18 cellular contexts compared by ENCODE assay signal in genomic region chr12:80291108-80291754, GRCh38.
DNase-seq lines count a peak whose midpoint lies in the region; ATAC-seq and TF ChIP-seq lines count a peak whose summit lies in the region.
"Had no signal": no experiment of that assay in that cellular context is flagged by ENCODE, and none has a peak within 500 bp of the region (broad histone marks: within the 10 kb centered on the region; RNA-seq: fewer than 3 reads in every experiment).

No MANE protein-coding gene starts in this region.

- H3K4me1 Mint-ChIP-seq in nephron progenitor cell: no peaks in the 10 kb centered on the region
- H3K4me1 Mint-ChIP-seq: stimulated activated naive CD8-positive, alpha-beta T cell treated with anti-CD3 and anti-CD28 coated beads, Interleukin-15, amount 100 ng/mL, for 72 hours; T-cell had no signal

- no peaks in the 10 kb centered on the region for H3K9me2 ChIP-seq in PC-9 (ENCODE audit: insufficient read depth)

- H3F3A ChIP-seq in PC-9 (ENCODE audit: insufficient read depth, low read depth): no peaks in the 10 kb centered on the region

- H3K4me3 ChIP-seq in GM12865 (ENCODE audit: low read depth, low read length): no peak overlapping the region
- H3K4me3 ChIP-seq in SJCRH30: no peak overlapping the region
- H3K4me3 ChIP-seq in PC-9: no peak overlapping the region
- H3K4me3 ChIP-seq: left ventricle myocardium inferior, prostate gland, spleen had no signal

- no peaks in the 10 kb centered on the region for H3K27me3 ChIP-seq in SJCRH30
- no peaks in the 10 kb centered on the region for H3K27me3 ChIP-seq in PC-9 (ENCODE audit: insufficient read depth, low read depth)
- H3K27me3 ChIP-seq: spleen had no signal

- H3K27me3 Mint-ChIP-seq in nephron progenitor cell (ENCODE audit: low read depth, poor library complexity): no peaks in the 10 kb centered on the region

- TF ChIP-seq CTCF in GM12865 (IDR thresholded peaks at IDR 0.05; ENCODE audit: insufficient read depth, low read depth, low read length, missing control alignments) (no peak), nephron progenitor cell (IDR thresholded peaks at IDR 0.05) (no peak), PC-9 (conservative IDR thresholded peaks at IDR 0.05) (no peak)

- no peaks in the 10 kb centered on the region for H4K20me1 ChIP-seq in PC-9 (ENCODE audit: insufficient read depth)

- H3K27ac ChIP-seq in SJCRH30: no peak overlapping the region
- no peak overlapping the region for H3K27ac ChIP-seq in PC-9
- H3K27ac ChIP-seq: left ventricle myocardium inferior, prostate gland, spleen had no signal

- H3K79me2 ChIP-seq in PC-9 (ENCODE audit: low read depth): no peaks in the 10 kb centered on the region

- POLR2A ChIA-PET in PC-9 (lab: Charles Lee; ENCODE audit: unreplicated experiment): interaction anchor here (0.6 kb wide), 1 partner anchor 28 kb away, joined by 7 read pairs; no protein-coding TSS in a partner anchor

- peaks cover 5% of the 10 kb centered on the region for H3K9me3 Mint-ChIP-seq in nephron progenitor cell
- H3K9me3 Mint-ChIP-seq: stimulated activated naive CD8-positive, alpha-beta T cell treated with anti-CD3 and anti-CD28 coated beads, Interleukin-15, amount 100 ng/mL, for 72 hours had no signal

- no peaks in the 10 kb centered on the region for H3K36me3 Mint-ChIP-seq in nephron progenitor cell (ENCODE audit: low read depth)
- H3K36me3 Mint-ChIP-seq: activated naive CD8-positive, alpha-beta T cell; T-cell had no signal

- ATAC-seq in GM19395 (IDR thresholded peaks at IDR 0.05; ENCODE audit: unreplicated experiment) (peak; percentile 46), HG02678 (IDR thresholded peaks at IDR 0.05; ENCODE audit: unreplicated experiment) (peak; percentile 47), HG03378 (IDR thresholded peaks at IDR 0.05; ENCODE audit: unreplicated experiment) (peak; percentile 65)
- ATAC-seq: effector memory CD8-positive, alpha-beta T cell; stimulated activated naive CD8-positive, alpha-beta T cell treated with anti-CD3 and anti-CD28 coated beads, Interleukin-15, amount 100 ng/mL, for 72 hours; T-cell had no signal

- DNase-seq in GM12865 (ENCODE audit: low read depth): peak; percentile 11
- DNase-seq in nephron progenitor cell: no peak
- no peak for DNase-seq in activated CD8-positive, alpha-beta memory T cell treated with anti-CD3 and anti-CD28 coated beads, Interleukin-2, amount 50 U/mL, for 4 hours
- DNase-seq in SJCRH30: no peak
- DNase-seq in PC-9: no peak
- DNase-seq: activated CD4-positive, CD25-positive, alpha-beta regulatory T cell treated with anti-CD3 and anti-CD28 coated beads, Interleukin-2, amount 50 U/mL, for 72 hours; effector memory CD8-positive, alpha-beta T cell; left ventricle myocardium inferior; NCI-H1930; NCI-H526; spleen; stimulated activated naive CD8-positive, alpha-beta T cell treated with anti-CD3 and anti-CD28 coated beads, Interleukin-15, amount 100 ng/mL, for 72 hours; T-cell had no signal

- no peak overlapping the region for H2AFZ ChIP-seq in PC-9

- no TSS peak for BruUV-seq in PC-9 (replicated peaks; lab: Mats Ljungman, UMichigan)

- no peak overlapping the region for H3K4me2 ChIP-seq in PC-9

- H3K4me1 ChIP-seq in SJCRH30: peaks cover 2% of the 10 kb centered on the region; the same call in 1 of the 2 replicates
- H3K4me1 ChIP-seq in PC-9 (replicated peaks; ENCODE audit: insufficient read depth): no peaks in the 10 kb centered on the region
- H3K4me1 ChIP-seq: left ventricle myocardium inferior, prostate gland, spleen had no signal

- H3K27ac Mint-ChIP-seq in nephron progenitor cell: no peak overlapping the region
- H3K27ac Mint-ChIP-seq: activated naive CD8-positive, alpha-beta T cell; effector memory CD8-positive, alpha-beta T cell; stimulated activated naive CD8-positive, alpha-beta T cell treated with anti-CD3 and anti-CD28 coated beads, Interleukin-15, amount 100 ng/mL, for 72 hours; T-cell had no signal

- intact Hi-C loops in PC-9 (cut with micrococcal nuclease; ENCODE audit: unreplicated experiment): no loop called here

- H3K36me3 ChIP-seq in SJCRH30 (no peaks in the 10 kb centered on the region), PC-9 (ENCODE audit: low read depth) (no peaks in the 10 kb centered on the region)
- H3K36me3 ChIP-seq: left ventricle myocardium inferior, prostate gland, spleen had no signal

- no peak overlapping the region for H3K4me3 Mint-ChIP-seq in nephron progenitor cell
- H3K4me3 Mint-ChIP-seq: activated naive CD8-positive, alpha-beta T cell; effector memory CD8-positive, alpha-beta T cell; stimulated activated naive CD8-positive, alpha-beta T cell treated with anti-CD3 and anti-CD28 coated beads, Interleukin-15, amount 100 ng/mL, for 72 hours; T-cell had no signal

- H3K9me3 ChIP-seq in SJCRH30 (replicated peaks): 0 out of 2 replicates have a peak, but pooled peaks cover 2% of the 10 kb centered on the region
- H3K9me3 ChIP-seq in PC-9 (ENCODE audit: insufficient read depth, low read depth): no peaks in the 10 kb centered on the region
- H3K9me3 ChIP-seq: prostate gland had no signal

- CTCF ChIA-PET in PC-9 (lab: Charles Lee): interaction anchor here (0.6 kb wide), 1 partner anchor 325 kb away, joined by 5 read pairs; no protein-coding TSS in a partner anchor
